ENCODE assay signal across 1 cellular context in the genomic region with DNA sequence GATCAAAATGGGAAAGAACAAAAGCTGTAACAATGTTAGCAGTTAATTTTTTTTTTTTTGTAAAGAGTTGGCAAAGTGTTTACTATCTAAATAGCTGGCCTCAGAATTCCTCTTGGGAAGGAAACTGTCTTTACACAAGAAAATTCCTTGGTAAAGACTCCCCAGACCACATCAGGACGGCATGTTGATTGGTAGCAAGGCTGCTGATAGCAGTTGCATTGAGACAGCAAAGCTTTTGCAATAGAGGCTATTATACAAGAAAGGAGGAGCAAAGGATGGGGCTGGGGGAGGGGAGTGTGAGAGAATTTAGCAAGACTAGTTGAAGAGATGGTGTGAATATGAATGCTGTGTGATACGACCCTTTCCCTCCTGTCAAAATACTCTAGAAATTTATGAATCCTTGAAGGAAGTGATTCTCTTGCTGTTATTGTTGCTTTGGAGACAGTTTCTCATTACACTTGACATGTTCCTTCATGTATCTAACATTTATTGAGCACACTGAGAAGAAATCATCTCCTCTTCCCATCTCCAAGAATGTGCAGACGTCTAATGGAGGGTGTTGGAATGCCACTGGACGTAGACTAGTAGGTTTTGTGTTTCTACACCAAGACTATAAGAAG.
TF ChIP-seq lines count a peak whose summit lies in the region.

No MANE protein-coding gene starts in this region.

TF ChIP-seq in HepG2, 621 proteins besides CTCF, POLR2A, EP300 and RAD21 (continued from another document):
- TF ChIP-seq RXRB (CRISPR knock-in tag; IDR thresholded peaks at IDR 0.05; ENCODE audit: borderline replicate concordance) (no peak), NFE2L2 (IDR thresholded peaks at IDR 0.05; ENCODE audit: low read length) (no peak), ZNF180 (CRISPR knock-in tag; IDR thresholded peaks at IDR 0.05; ENCODE audit: borderline replicate concordance, low read depth) (no peak)
- TF ChIP-seq, protein P1, sequence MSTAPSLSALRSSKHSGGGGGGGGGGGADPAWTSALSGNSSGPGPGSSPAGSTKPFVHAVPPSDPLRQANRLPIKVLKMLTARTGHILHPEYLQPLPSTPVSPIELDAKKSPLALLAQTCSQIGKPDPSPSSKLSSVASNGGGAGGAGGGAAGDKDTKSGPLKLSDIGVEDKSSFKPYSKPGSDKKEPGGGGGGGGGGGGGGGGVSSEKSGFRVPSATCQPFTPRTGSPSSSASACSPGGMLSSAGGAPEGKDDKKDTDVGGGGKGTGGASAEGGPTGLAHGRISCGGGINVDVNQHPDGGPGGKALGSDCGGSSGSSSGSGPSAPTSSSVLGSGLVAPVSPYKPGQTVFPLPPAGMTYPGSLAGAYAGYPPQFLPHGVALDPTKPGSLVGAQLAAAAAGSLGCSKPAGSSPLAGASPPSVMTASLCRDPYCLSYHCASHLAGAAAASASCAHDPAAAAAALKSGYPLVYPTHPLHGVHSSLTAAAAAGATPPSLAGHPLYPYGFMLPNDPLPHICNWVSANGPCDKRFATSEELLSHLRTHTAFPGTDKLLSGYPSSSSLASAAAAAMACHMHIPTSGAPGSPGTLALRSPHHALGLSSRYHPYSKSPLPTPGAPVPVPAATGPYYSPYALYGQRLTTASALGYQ (CRISPR knock-in tag; IDR thresholded peaks at IDR 0.05) = no peak
- TF ChIP-seq, protein P2, sequence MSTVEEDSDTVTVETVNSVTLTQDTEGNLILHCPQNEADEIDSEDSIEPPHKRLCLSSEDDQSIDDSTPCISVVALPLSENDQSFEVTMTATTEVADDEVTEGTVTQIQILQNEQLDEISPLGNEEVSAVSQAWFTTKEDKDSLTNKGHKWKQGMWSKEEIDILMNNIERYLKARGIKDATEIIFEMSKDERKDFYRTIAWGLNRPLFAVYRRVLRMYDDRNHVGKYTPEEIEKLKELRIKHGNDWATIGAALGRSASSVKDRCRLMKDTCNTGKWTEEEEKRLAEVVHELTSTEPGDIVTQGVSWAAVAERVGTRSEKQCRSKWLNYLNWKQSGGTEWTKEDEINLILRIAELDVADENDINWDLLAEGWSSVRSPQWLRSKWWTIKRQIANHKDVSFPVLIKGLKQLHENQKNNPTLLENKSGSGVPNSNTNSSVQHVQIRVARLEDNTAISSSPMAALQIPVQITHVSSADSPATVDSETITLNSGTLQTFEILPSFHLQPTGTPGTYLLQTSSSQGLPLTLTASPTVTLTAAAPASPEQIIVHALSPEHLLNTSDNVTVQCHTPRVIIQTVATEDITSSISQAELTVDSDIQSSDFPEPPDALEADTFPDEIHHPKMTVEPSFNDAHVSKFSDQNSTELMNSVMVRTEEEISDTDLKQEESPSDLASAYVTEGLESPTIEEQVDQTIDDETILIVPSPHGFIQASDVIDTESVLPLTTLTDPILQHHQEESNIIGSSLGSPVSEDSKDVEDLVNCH (CRISPR knock-in tag; IDR thresholded peaks at IDR 0.05) = no peak
